In the genomic region with DNA sequence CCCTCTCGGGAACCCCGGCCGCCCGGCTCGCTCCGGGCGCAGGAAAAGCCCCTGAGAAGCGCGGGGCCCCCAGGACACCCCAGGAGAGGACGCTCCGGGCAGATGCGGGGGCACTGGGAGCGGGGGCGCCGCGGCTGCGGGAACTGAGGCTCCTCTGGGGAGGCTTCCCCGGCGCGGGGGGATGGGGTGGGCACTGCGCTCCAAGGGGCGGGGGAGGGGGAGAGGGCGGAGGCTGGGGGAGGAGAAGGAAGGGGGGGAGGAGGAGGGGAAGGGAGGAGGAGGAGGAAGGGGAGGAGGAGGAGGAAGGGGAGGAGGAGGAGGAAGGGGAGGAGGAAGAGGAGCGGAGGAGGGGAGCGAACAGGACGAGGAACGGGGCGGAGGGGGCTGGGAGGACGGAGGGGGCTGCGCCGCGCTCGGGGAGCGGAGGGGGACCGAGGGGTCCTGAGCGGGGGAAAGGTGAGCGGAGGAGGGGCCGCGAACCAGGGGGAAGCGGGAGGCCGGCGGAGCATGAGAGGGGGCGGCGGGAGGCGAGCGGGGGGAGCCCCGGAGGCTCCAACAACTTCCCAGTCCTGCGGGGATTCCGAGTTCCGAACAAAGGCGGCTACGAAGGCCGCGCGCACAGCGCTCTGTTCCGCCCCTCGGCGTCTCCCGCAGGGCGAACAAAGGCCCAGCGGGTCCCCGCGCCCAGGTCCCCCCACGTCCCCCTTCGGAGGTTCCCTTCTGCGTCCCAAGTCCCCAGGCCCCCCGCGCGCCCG, we compare ENCODE assay signal across 9 cellular contexts. TPM values are rescaled to one million over a fixed set of nuclear protein-coding genes. Genes with fewer than 3 reads are reported as not detected.
A peak's percentile ranks its signal among the peaks of the same experiment; 100 is the strongest.
DNase-seq lines count a peak whose midpoint lies in the region; ATAC-seq, FAIRE-seq and TF ChIP-seq lines count a peak whose summit lies in the region.
"Had no signal": no experiment of that assay in that cellular context is flagged by ENCODE, and none has a peak within 500 bp of the region (broad histone marks: within the 10 kb centered on the region; RNA-seq: fewer than 3 reads in every experiment).

No MANE protein-coding gene starts in this region.

- H3K9me3 ChIP-seq in thyroid gland = no peaks in the 10 kb centered on the region

- peaks cover 3 to 24% of the 10 kb centered on the region in 2 donors for H3K4me1 ChIP-seq in thyroid gland

- DNase-seq in NCI-H1092 treated with DMSO at 0.1 percent for 48 hours (lab: John Stamatoyannopoulos, UW) (peak; percentile 28), NCI-H1092 (lab: John Stamatoyannopoulos, UW) (no peak), bronchial epithelial cell (ENCODE audit: low read depth) (no peak), left kidney (ENCODE audit: low read depth, low spot score) (peak; percentile 87), thyroid gland (no peak), DMS153 treated with DMSO at 0.1 percent for 48 hours (lab: John Stamatoyannopoulos, UW; ENCODE audit: unreplicated experiment) (no peak), HuH-7 (ENCODE audit: low spot score) (no peak)

- TF ChIP-seq POLR2A in thyroid gland (IDR thresholded peaks at IDR 0.05) = no peak

- WGBS in thyroid gland, 2 donors = 2% methylated on average over 10 of the region's 71 CpGs; no CpG with 5 or more reads in 1 of the 2 donors

- no peak for FAIRE-seq in bronchial epithelial cell (lab: Jason Lieb, UNC)
- FAIRE-seq: A204.1 had no signal

- intact Hi-C loops in thyroid gland (cut with DNase I) = loop anchor here (5.0 kb wide), 2 partner anchors 36 to 191 kb away; no protein-coding TSS in a partner anchor

- peak overlapping the region; percentile 61 for H3K4me3 ChIP-seq in bronchial epithelial cell (ENCODE audit: low read depth, low read length)
- H3K4me3 ChIP-seq in thyroid gland (replicated peaks in 1 of 3) = peak overlapping the region in 2 of 3 donors; percentile 9 to 77

- TF ChIP-seq CTCF in bronchial epithelial cell (IDR thresholded peaks at IDR 0.05; ENCODE audit: insufficient read depth, low read length, severe bottlenecking) = no peak
- TF ChIP-seq CTCF in thyroid gland (IDR thresholded peaks at IDR 0.05) = no peak

- ATAC-seq in HG03469 (IDR thresholded peaks at IDR 0.05; ENCODE audit: unreplicated experiment) = no peak

- H3K27ac ChIP-seq in thyroid gland = peak overlapping the region; percentile 75 to 94 (median 85)

- H3K36me3 ChIP-seq in bronchial epithelial cell (ENCODE audit: control insufficient read depth, insufficient read depth, low read length) (peaks cover 2% of the 10 kb centered on the region), thyroid gland (no peaks in the 10 kb centered on the region)

- H3K27me3 ChIP-seq in bronchial epithelial cell (ENCODE audit: control insufficient read depth, insufficient read depth, low read length) (peaks cover 4% of the 10 kb centered on the region), thyroid gland (no peaks in the 10 kb centered on the region)

RNA-seq across cellular contexts. Expression of gene PXDN, which starts 0.7 kb away (rescaled TPM):
- total RNA-seq in bronchial epithelial cell (29.2 and 34.0 TPM in 2 replicates), thyroid gland (10 to 100 TPM in 3 of 4 donors, 1 to 10 TPM in 1; 6.9 to 17.3 (median 13.6) TPM)

Comparison
In these comparisons a context has a peak if more than half of its experiments do, and no peak if none do; other contexts are left out.
1. DNase-seq: peak in NCI-H1092 treated with DMSO at 0.1 percent for 48 hours (single experiment) and left kidney (single experiment); none in NCI-H1092 (single experiment), bronchial epithelial cell (single experiment), thyroid gland (0 of 2), DMS153 treated with DMSO at 0.1 percent for 48 hours (single experiment) and HuH-7 (single experiment).